ENCODE assay signal across 8 cellular contexts in genomic region chr1:35809156-35810095, GRCh38. TPM values are rescaled to one million over a fixed set of nuclear protein-coding genes. Genes with fewer than 3 reads are reported as not detected.
DNase-seq lines count a peak whose midpoint lies in the region; ATAC-seq and TF ChIP-seq lines count a peak whose summit lies in the region.

No MANE protein-coding gene starts in this region.

- H3K9me3 Mint-ChIP-seq in progenitor cell of endocrine pancreas (ENCODE audit: low read depth), result no peaks in the 10 kb centered on the region

- DNase-seq in PC-9 (no peak), epithelial cell of proximal tubule (ENCODE audit: low read depth) (peak; percentile 1), progenitor cell of endocrine pancreas (ENCODE audit: low spot score, unreplicated experiment) (no peak), NCI-H1417 treated with DMSO at 0.1 percent for 48 hours (lab: John Stamatoyannopoulos, UW) (no peak)

- H3K9me3 ChIP-seq in DOHH2 (ENCODE audit: control insufficient read depth, insufficient read depth, low read length) (no peaks in the 10 kb centered on the region), PC-9 (ENCODE audit: insufficient read depth, low read depth) (no peaks in the 10 kb centered on the region)

- H3K27ac ChIP-seq in DOHH2 (ENCODE audit: low read depth, low read length) (no peak overlapping the region), PC-9 (no peak overlapping the region)

- no peak for ATAC-seq in HG02759 (IDR thresholded peaks at IDR 0.05; ENCODE audit: unreplicated experiment)
- ATAC-seq in HG03469 (IDR thresholded peaks at IDR 0.05; ENCODE audit: unreplicated experiment), result no peak
- ATAC-seq in HG03280 (IDR thresholded peaks at IDR 0.05; ENCODE audit: unreplicated experiment), result no peak

- no TSS peak for BruUV-seq in PC-9 (replicated peaks; lab: Mats Ljungman, UMichigan)

- H3K79me2 ChIP-seq in DOHH2 (ENCODE audit: control insufficient read depth, low read length), result peaks cover 25% of the 10 kb centered on the region
- H3K79me2 ChIP-seq in PC-9 (ENCODE audit: low read depth), result no peaks in the 10 kb centered on the region

- peaks cover 17% of the 10 kb centered on the region for H3K4me1 Mint-ChIP-seq in progenitor cell of endocrine pancreas (ENCODE audit: low read depth)

- H3K9me2 ChIP-seq in DOHH2 (replicated peaks; ENCODE audit: control insufficient read depth, low read length) (no peaks in the 10 kb centered on the region), PC-9 (ENCODE audit: insufficient read depth) (no peaks in the 10 kb centered on the region)

- H3K4me1 ChIP-seq in DOHH2 (ENCODE audit: control insufficient read depth, low read length), result peaks cover 42% of the 10 kb centered on the region
- H3K4me1 ChIP-seq in PC-9 (replicated peaks; ENCODE audit: insufficient read depth), result peaks cover 13% of the 10 kb centered on the region

- H3K36me3 ChIP-seq in DOHH2 (ENCODE audit: control insufficient read depth, low read length), result no peaks in the 10 kb centered on the region
- no peaks in the 10 kb centered on the region for H3K36me3 ChIP-seq in PC-9 (ENCODE audit: low read depth)

- H4K20me1 ChIP-seq in DOHH2 (ENCODE audit: control insufficient read depth, insufficient read depth, low read depth, low read length) (no peaks in the 10 kb centered on the region), PC-9 (ENCODE audit: insufficient read depth) (0 out of 2 replicates have a peak, but pooled peaks cover 4% of the 10 kb centered on the region)

- TF ChIP-seq CTCF in DOHH2 (IDR thresholded peaks at IDR 0.05; ENCODE audit: low read depth, low read length, poor library complexity, severe bottlenecking), result no peak
- no peak for TF ChIP-seq CTCF in PC-9 (conservative IDR thresholded peaks at IDR 0.05)
- TF ChIP-seq CTCF in epithelial cell of proximal tubule (conservative IDR thresholded peaks at IDR 0.05; ENCODE audit: low read depth, low read length), result no peak
- TF ChIP-seq CTCF in progenitor cell of endocrine pancreas (IDR thresholded peaks at IDR 0.05; ENCODE audit: unreplicated experiment), result no peak

- H3F3A ChIP-seq in DOHH2 (ENCODE audit: control insufficient read depth, insufficient read depth) (peaks cover 27% of the 10 kb centered on the region), PC-9 (ENCODE audit: insufficient read depth, low read depth) (peaks cover 6% of the 10 kb centered on the region; the same call in 1 of the 2 replicates)

- H3K4me3 ChIP-seq in DOHH2 (ENCODE audit: low read length), result peak overlapping the region; percentile 84
- peak overlapping the region; percentile 75 for H3K4me3 ChIP-seq in PC-9
- H3K4me3 ChIP-seq in epithelial cell of proximal tubule (ENCODE audit: low read depth, low read length), result peak overlapping the region; percentile 82

- H3K27me3 ChIP-seq in DOHH2 (ENCODE audit: control insufficient read depth, low read length) (no peaks in the 10 kb centered on the region), PC-9 (ENCODE audit: insufficient read depth, low read depth) (no peaks in the 10 kb centered on the region)

- CTCF ChIA-PET in PC-9 (lab: Charles Lee), result interaction anchor here (0.6 kb wide), 1 partner anchor 112 kb away, joined by 17 read pairs; no protein-coding TSS in a partner anchor

- peaks cover 2% of the 10 kb centered on the region for H3K36me3 Mint-ChIP-seq in progenitor cell of endocrine pancreas (ENCODE audit: insufficient read depth)

- peak overlapping the region; percentile 90 for H3K27ac Mint-ChIP-seq in progenitor cell of endocrine pancreas

- peak overlapping the region; percentile 92 for H2AFZ ChIP-seq in PC-9

- POLR2A ChIA-PET in PC-9 (lab: Charles Lee; ENCODE audit: unreplicated experiment), result interaction anchor here (0.5 kb wide), 3 partner anchors 40 to 655 kb away, joined by 3 to 7 read pairs (median 4); partner anchors contain the start of genes CLSPN and MRPS15

- peak overlapping the region; percentile 86 for H3K4me3 Mint-ChIP-seq in progenitor cell of endocrine pancreas (ENCODE audit: low read depth)

- no peaks in the 10 kb centered on the region for H3K27me3 Mint-ChIP-seq in progenitor cell of endocrine pancreas

- H3K4me2 ChIP-seq in DOHH2 (ENCODE audit: low read length) (peak overlapping the region; percentile 91), PC-9 (peak overlapping the region; percentile 81)

- intact Hi-C loops in PC-9 (cut with micrococcal nuclease; ENCODE audit: unreplicated experiment), result no loop called here

RNA-seq across cellular contexts. Expression of gene AGO4, which starts 1.6 kb away (rescaled TPM):
- 12.4 and 12.9 TPM in 2 replicates for total RNA-seq in PC-9 (2021)
- total RNA-seq in epithelial cell of proximal tubule, result 4.3 and 5.9 TPM in 2 replicates
- 35.1 and 35.6 TPM in 2 replicates for total RNA-seq in progenitor cell of endocrine pancreas

RNA-seq across cellular contexts. Expression of gene CLSPN, which starts 39.6 kb away (rescaled TPM):
- total RNA-seq in PC-9 (2021) (18.9 and 26.7 TPM in 2 replicates), epithelial cell of proximal tubule (32.5 and 50.6 TPM in 2 replicates), progenitor cell of endocrine pancreas (20.6 and 23.3 TPM in 2 replicates)
